ENCODE assay signal across 31 cellular contexts in the genomic region with DNA sequence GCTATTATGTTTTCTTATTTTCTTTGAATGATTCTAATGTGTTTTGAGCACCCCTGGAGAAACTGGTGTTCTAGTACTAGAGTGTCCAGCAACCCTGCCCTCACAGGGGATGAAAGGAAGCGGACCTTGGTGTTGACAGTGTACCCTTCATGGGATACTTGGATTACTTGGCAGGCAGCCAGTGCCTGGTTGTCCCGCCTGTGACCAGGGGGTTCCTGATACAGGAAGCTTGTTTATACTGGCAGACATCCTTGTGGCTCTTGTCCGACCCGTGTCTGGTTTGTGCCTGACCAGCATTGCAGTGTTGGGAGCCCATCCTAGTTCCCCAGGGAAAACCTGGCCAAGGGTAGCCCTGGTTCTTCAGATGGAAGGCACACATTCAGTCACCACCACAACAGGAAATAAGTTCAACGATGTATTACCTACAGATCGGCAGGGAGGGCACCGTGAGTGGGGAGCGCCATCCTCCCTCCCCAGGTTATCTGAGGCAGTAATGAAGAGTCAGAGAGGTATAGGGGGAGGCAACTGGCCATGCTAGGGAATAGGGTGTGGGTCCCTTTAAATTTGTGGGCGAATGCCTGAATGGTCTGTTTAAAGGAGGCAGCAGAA. TPM values are rescaled to one million over a fixed set of nuclear protein-coding genes. Genes with fewer than 3 reads are reported as not detected.
DNase-seq lines count a peak whose midpoint lies in the region; ATAC-seq and TF ChIP-seq lines count a peak whose summit lies in the region.
"Had no signal": no experiment of that assay in that cellular context is flagged by ENCODE, and none has a peak within 500 bp of the region (broad histone marks: within the 10 kb centered on the region; RNA-seq: fewer than 3 reads in every experiment).

No MANE protein-coding gene starts in this region.

- H3K27me3 ChIP-seq in SK-N-SH (ENCODE audit: insufficient read depth) (no peaks in the 10 kb centered on the region), neural progenitor cell (no peaks in the 10 kb centered on the region)
- H3K27me3 ChIP-seq: SJSA1 had no signal

- TF ChIP-seq EP300 in SK-N-SH (IDR thresholded peaks at IDR 0.05; ENCODE audit: borderline replicate concordance in 1 of 2, low read depth in 1 of 2, low read length in 1 of 2) = no peak

- H3K4me1 Mint-ChIP-seq in neural progenitor cell = no peaks in the 10 kb centered on the region
- H3K4me1 Mint-ChIP-seq: GM23338, H9 had no signal

- no peak overlapping the region for H3K27ac ChIP-seq in SK-N-SH (ENCODE audit: low read depth in 2 of 2, low read length in 1 of 2)
- H3K27ac ChIP-seq in neural progenitor cell = no peak overlapping the region
- H3K27ac ChIP-seq: C4-2B, SJSA1 had no signal

- H4K20me1 ChIP-seq in SK-N-SH (ENCODE audit: insufficient read depth) (no peaks in the 10 kb centered on the region), neural progenitor cell (ENCODE audit: low read depth) (no peaks in the 10 kb centered on the region)

- ATAC-seq in SK-N-SH treated with all-trans-retinoic acid at 6 μM for 48 hours = no peak
- no peak for ATAC-seq in HG02798 (IDR thresholded peaks at IDR 0.05; ENCODE audit: poor library complexity, unreplicated experiment)
- no peak for ATAC-seq in GM18520 (IDR thresholded peaks at IDR 0.05; ENCODE audit: unreplicated experiment)
- ATAC-seq: CD8-positive, alpha-beta T cell; GM12878; GM23338; HepG2 had no signal

- H3K9ac ChIP-seq in SK-N-SH (no peak overlapping the region), neural progenitor cell (no peak overlapping the region)

- no peak overlapping the region for H3K27ac Mint-ChIP-seq in neural progenitor cell
- H3K27ac Mint-ChIP-seq: CD8-positive, alpha-beta T cell; GM23338; HFFc6; T-helper 2 cell treated with Interferon-gamma antibody and Interleukin-4, amounts not matched to agents 5 μg/mL and 100 μg/mL, for 36 hours had no signal

- H3K4me2 ChIP-seq in SK-N-SH (no peak overlapping the region), neural progenitor cell (no peak overlapping the region)
- H3K4me2 ChIP-seq: GM23338 had no signal

- CTCF ChIA-PET in SK-N-SH (lab: Yijun Ruan, JAX) = no interaction called here

- TF ChIP-seq CTCF in SK-N-SH (IDR thresholded peaks at IDR 0.05) (no peak), neural progenitor cell (IDR thresholded peaks at IDR 0.05) (no peak)

- TF ChIP-seq RAD21 in SK-N-SH (IDR thresholded peaks at IDR 0.05; ENCODE audit: low read length) = no peak

- H3K4me1 ChIP-seq in SK-N-SH (ENCODE audit: control insufficient read depth in 1 of 2, insufficient read depth in 2 of 2, low read depth in 1 of 2, low read length in 1 of 2) = no peaks in the 10 kb centered on the region; a peak in 1 of 4 replicates
- H3K4me1 ChIP-seq in neural progenitor cell = no peaks in the 10 kb centered on the region
- H3K4me1 ChIP-seq: SJSA1 had no signal

- peaks cover 4% of the 10 kb centered on the region for H3K27me3 Mint-ChIP-seq in neural progenitor cell (ENCODE audit: insufficient read depth, low read depth)

- H3K4me3 ChIP-seq in SK-N-SH (ENCODE audit: low read depth in 2 of 2, low read length in 1 of 2) = no peak overlapping the region
- no peak overlapping the region for H3K4me3 ChIP-seq in neural progenitor cell
- H3K4me3 ChIP-seq: GM12878, GM23338, SJSA1 had no signal

- H2AFZ ChIP-seq in SK-N-SH (ENCODE audit: low read depth) = no peak overlapping the region
- no peak overlapping the region for H2AFZ ChIP-seq in neural progenitor cell (replicated peaks)
- H2AFZ ChIP-seq: GM23338 had no signal

- DNase-seq in SK-N-SH (peak; percentile 31), NCI-H2029 treated with DMSO at 0.1 percent for 48 hours (lab: John Stamatoyannopoulos, UW) (peak; percentile 39), neural progenitor cell (ENCODE audit: low spot score) (no peak), HuH-7 (ENCODE audit: low spot score) (no peak)
- DNase-seq: Calu3, GDM1, H9, HFFc6, KBM-7, MV-4-11, NCI-H1105, NCI-H1436 treated with DMSO at 0.1 percent for 48 hours, NCI-H187 treated with DMSO at 0.1 percent for 48 hours, NCI-H2171, NCI-H226, NCI-H524, Right ventricle myocardium superior, RPMI8226, T-helper 1 cell had no signal

- H3K79me2 ChIP-seq in SK-N-SH (ENCODE audit: insufficient read depth) (no peaks in the 10 kb centered on the region), neural progenitor cell (ENCODE audit: low read depth) (no peaks in the 10 kb centered on the region)

- H3K36me3 ChIP-seq in SK-N-SH (replicated peaks in 1 of 2; ENCODE audit: control insufficient read depth in 1 of 2, insufficient read depth in 2 of 2, low read length in 1 of 2) = no peaks in the 10 kb centered on the region
- no peaks in the 10 kb centered on the region for H3K36me3 ChIP-seq in neural progenitor cell
- H3K36me3 ChIP-seq: SJSA1 had no signal

- POLR2A ChIA-PET in SK-N-SH (lab: Yijun Ruan, JAX) = no interaction called here

- no peaks in the 10 kb centered on the region for H3K9me2 ChIP-seq in SK-N-SH

- no peaks in the 10 kb centered on the region for H3K36me3 Mint-ChIP-seq in neural progenitor cell
- H3K36me3 Mint-ChIP-seq: CD8-positive, alpha-beta T cell had no signal

- H3K9me3 Mint-ChIP-seq in neural progenitor cell = peaks cover 20% of the 10 kb centered on the region
- H3K9me3 Mint-ChIP-seq: T-helper 2 cell treated with Interferon-gamma antibody and Interleukin-4, amounts not matched to agents 5 μg/mL and 100 μg/mL, for 36 hours had no signal

- H3K4me3 Mint-ChIP-seq in neural progenitor cell = peak overlapping the region; percentile 16
- H3K4me3 Mint-ChIP-seq: CD8-positive, alpha-beta T cell; GM23338; H9; HFFc6; T-helper 2 cell treated with Interferon-gamma antibody and Interleukin-4, amounts not matched to agents 5 μg/mL and 100 μg/mL, for 36 hours had no signal

- H3F3A ChIP-seq in SK-N-SH (replicated peaks; ENCODE audit: insufficient read depth) = no peaks in the 10 kb centered on the region
- H3F3A ChIP-seq in neural progenitor cell (ENCODE audit: low read depth) = no peaks in the 10 kb centered on the region

- H3K9me3 ChIP-seq in SK-N-SH (no peaks in the 10 kb centered on the region; the same call in 1 of the 2 replicates), neural progenitor cell (ENCODE audit: low read depth) (no peaks in the 10 kb centered on the region)

- 50% methylated on average over 7 of the region's 9 CpGs for WGBS in SK-N-SH (ENCODE audit: low lambda C conversion rate)

TF ChIP-seq in SK-N-SH, 30 proteins besides CTCF, POLR2A, EP300 and RAD21:
- no peak for TF ChIP-seq EZH2phosphoT487 (IDR thresholded peaks at IDR 0.05; ENCODE audit: borderline replicate concordance, low read depth)
- TF ChIP-seq ELF1 (IDR thresholded peaks at IDR 0.05) = no peak
- no peak for TF ChIP-seq GATA2 (CRISPR knock-in tag; IDR thresholded peaks at IDR 0.05)
- TF ChIP-seq, protein P1, sequence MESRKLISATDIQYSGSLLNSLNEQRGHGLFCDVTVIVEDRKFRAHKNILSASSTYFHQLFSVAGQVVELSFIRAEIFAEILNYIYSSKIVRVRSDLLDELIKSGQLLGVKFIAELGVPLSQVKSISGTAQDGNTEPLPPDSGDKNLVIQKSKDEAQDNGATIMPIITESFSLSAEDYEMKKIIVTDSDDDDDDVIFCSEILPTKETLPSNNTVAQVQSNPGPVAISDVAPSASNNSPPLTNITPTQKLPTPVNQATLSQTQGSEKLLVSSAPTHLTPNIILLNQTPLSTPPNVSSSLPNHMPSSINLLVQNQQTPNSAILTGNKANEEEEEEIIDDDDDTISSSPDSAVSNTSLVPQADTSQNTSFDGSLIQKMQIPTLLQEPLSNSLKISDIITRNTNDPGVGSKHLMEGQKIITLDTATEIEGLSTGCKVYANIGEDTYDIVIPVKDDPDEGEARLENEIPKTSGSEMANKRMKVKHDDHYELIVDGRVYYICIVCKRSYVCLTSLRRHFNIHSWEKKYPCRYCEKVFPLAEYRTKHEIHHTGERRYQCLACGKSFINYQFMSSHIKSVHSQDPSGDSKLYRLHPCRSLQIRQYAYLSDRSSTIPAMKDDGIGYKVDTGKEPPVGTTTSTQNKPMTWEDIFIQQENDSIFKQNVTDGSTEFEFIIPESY (IDR thresholded peaks at IDR 0.05; ENCODE audit: borderline replicate concordance, low read depth) = no peak

TF ChIP-seq in SK-N-SH treated with all-trans-retinoic acid at 6 μM for 48 hours, 23 proteins besides CTCF, POLR2A, EP300 and RAD21 (continues in another document):
- TF ChIP-seq, protein P2, sequence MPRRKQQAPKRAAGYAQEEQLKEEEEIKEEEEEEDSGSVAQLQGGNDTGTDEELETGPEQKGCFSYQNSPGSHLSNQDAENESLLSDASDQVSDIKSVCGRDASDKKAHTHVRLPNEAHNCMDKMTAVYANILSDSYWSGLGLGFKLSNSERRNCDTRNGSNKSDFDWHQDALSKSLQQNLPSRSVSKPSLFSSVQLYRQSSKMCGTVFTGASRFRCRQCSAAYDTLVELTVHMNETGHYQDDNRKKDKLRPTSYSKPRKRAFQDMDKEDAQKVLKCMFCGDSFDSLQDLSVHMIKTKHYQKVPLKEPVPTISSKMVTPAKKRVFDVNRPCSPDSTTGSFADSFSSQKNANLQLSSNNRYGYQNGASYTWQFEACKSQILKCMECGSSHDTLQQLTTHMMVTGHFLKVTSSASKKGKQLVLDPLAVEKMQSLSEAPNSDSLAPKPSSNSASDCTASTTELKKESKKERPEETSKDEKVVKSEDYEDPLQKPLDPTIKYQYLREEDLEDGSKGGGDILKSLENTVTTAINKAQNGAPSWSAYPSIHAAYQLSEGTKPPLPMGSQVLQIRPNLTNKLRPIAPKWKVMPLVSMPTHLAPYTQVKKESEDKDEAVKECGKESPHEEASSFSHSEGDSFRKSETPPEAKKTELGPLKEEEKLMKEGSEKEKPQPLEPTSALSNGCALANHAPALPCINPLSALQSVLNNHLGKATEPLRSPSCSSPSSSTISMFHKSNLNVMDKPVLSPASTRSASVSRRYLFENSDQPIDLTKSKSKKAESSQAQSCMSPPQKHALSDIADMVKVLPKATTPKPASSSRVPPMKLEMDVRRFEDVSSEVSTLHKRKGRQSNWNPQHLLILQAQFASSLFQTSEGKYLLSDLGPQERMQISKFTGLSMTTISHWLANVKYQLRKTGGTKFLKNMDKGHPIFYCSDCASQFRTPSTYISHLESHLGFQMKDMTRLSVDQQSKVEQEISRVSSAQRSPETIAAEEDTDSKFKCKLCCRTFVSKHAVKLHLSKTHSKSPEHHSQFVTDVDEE (CRISPR knock-in tag; IDR thresholded peaks at IDR 0.05) = no peak
- no peak for TF ChIP-seq OSR1 (CRISPR knock-in tag; IDR thresholded peaks at IDR 0.05)
- no peak for TF ChIP-seq PPARA (CRISPR knock-in tag; IDR thresholded peaks at IDR 0.05; ENCODE audit: borderline replicate concordance)
- TF ChIP-seq ZNF565 (CRISPR knock-in tag; conservative IDR thresholded peaks at IDR 0.05; ENCODE audit: low read depth) = no peak
- no peak for TF ChIP-seq CSDC2 (CRISPR knock-in tag; IDR thresholded peaks at IDR 0.05)

RNA-seq across cellular contexts. Expression of a gene that starts 47.3 kb away (rescaled TPM):
- 0.03 and 0.05 TPM in 2 replicates for polyA plus RNA-seq in SK-N-SH (2012; rRNA removed)
- 0.05 and 0.16 TPM in 2 replicates for polyA plus RNA-seq in SK-N-SH (2012; cell fraction: cytosol; rRNA removed)
- polyA plus RNA-seq in SK-N-SH (2012; cell fraction: nucleus; rRNA removed) = 0.17 and 0.28 TPM in 2 replicates
- 0.30 and 1.5 TPM in 2 replicates for total RNA-seq in neural progenitor cell (ENCODE audit: low replicate concordance)
- total RNA-seq: Calu3; CD8-positive, alpha-beta T cell; HFFc6; LHCN-M2; MCF 10A had no signal

Comparison
In these comparisons a context has a peak if more than half of its experiments do, and no peak if none do; other contexts are left out.
1. DNase-seq: peak in SK-N-SH (single experiment) and NCI-H2029 treated with DMSO at 0.1 percent for 48 hours (single experiment); none in neural progenitor cell (single experiment) and HuH-7 (single experiment).